ENCODE assay signal across 26 cellular contexts in genomic region chr11:28874706-28875105, GRCh38.
"Had no signal": no experiment of that assay in that cellular context is flagged by ENCODE, and none has a peak within 500 bp of the region (broad histone marks: within the 10 kb centered on the region; RNA-seq: fewer than 3 reads in every experiment).

No MANE protein-coding gene starts in this region.

- H3K27me3 ChIP-seq: esophagus muscularis mucosa, ovary, sigmoid colon, stomach, thyroid gland, vagina had no signal

- H3K36me3 ChIP-seq: esophagus muscularis mucosa, lower lobe of right lung, ovary, sigmoid colon, stomach, thyroid gland, vagina had no signal

- H3K9me3 ChIP-seq: esophagus muscularis mucosa, lower lobe of right lung, ovary, sigmoid colon, stomach, thyroid gland, vagina had no signal

- DNase-seq: dermis blood vessel endothelial cell; effector memory CD4-positive, alpha-beta T cell; foreskin melanocyte; hypothalamus; immature natural killer cell; islet precursor cell; left ventricle myocardium superior; lower lobe of right lung; naive thymus-derived CD8-positive, alpha-beta T cell; nephron progenitor cell; occipital lobe; ovary; posterior cingulate gyrus; psoas muscle; right cardiac atrium; sigmoid colon; stimulated activated CD4-positive, alpha-beta T cell treated with anti-CD3 and anti-CD28 coated beads, Interleukin-2, amount 100 ng/mL, for 24 hours; stimulated activated CD4-positive, alpha-beta T cell treated with anti-CD3 and anti-CD28 coated beads, Interleukin-4, amount 100 ng/mL, for 24 hours; stimulated activated naive CD4-positive, alpha-beta T cell treated with Interleukin-2 at 50 U/mL for 16 hours; stomach; thyroid gland; trophoblast cell had no signal

- ATAC-seq: left ventricle myocardium superior; lower lobe of right lung; naive thymus-derived CD8-positive, alpha-beta T cell; psoas muscle; right cardiac atrium; stimulated activated effector memory CD8-positive, alpha-beta T cell treated with anti-CD3 and anti-CD28 coated beads, Interleukin-12 subunit alpha, Interleukin-12 subunit beta, amount 100 ng/mL, for 72 hours had no signal

- H3K27ac ChIP-seq: esophagus muscularis mucosa, lower lobe of right lung, ovary, psoas muscle, sigmoid colon, stomach, thyroid gland, vagina had no signal

- FAIRE-seq: endothelial cell of umbilical vein had no signal

- H3K4me1 ChIP-seq: esophagus muscularis mucosa, lower lobe of right lung, psoas muscle, sigmoid colon, stomach, thyroid gland, vagina had no signal

- H3K4me3 ChIP-seq: esophagus muscularis mucosa, lower lobe of right lung, ovary, psoas muscle, sigmoid colon, stomach, thyroid gland, vagina had no signal
